15 cellular contexts compared by ENCODE assay signal in the genomic region with DNA sequence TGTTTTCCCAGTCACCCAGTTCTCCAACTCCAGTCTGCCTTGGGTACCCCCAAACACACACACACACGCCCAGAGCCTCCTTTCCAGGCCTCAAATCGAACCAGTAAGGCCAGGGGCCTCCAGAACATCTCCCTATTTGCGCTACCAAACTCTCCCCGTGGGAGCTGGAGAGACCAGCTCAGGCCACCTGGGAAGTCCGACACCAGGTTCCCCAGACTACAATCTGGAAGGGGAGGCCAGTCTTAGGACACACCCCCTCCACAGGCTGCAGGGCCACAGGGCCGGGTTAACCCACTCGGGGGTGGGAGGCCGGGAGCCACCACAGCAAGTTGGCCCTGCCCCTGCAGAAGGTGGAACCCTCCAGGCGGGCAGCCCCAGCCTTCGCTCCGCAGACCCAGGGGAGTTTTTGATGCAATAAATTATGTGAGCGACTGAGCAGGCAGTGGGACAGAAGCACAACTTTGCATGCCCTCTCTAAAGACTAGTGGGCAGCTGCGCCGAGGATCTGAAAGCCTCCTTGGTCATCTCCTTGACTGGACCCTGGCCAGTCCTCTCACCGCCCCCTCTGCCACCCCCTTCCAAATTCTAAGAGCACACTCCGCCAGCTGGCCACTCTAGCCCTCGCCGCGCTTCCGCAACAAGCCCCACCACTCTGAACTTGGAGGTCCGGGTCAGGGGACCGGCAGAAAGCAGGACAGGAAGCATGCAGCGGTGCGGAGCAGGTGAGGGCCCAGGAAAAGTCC. TPM values are rescaled to one million over a fixed set of nuclear protein-coding genes. Genes with fewer than 3 reads are reported as not detected.
DNase-seq lines count a peak whose midpoint lies in the region; ATAC-seq and TF ChIP-seq lines count a peak whose summit lies in the region.
"Had no signal": no experiment of that assay in that cellular context is flagged by ENCODE, and none has a peak within 500 bp of the region (broad histone marks: within the 10 kb centered on the region; RNA-seq: fewer than 3 reads in every experiment).

No MANE protein-coding gene starts in this region.

- H3K9me3 Mint-ChIP-seq in neural crest cell: no peaks in the 10 kb centered on the region

- H3K4me1 ChIP-seq in BE2C: peaks cover 8% of the 10 kb centered on the region
- peaks cover 10% of the 10 kb centered on the region; the same call in 1 of the 2 replicates for H3K4me1 ChIP-seq in SJCRH30
- H3K4me1 ChIP-seq in heart right ventricle: peaks cover 0 to 40% (median 6%) of the 10 kb centered on the region in 9 donors
- H3K4me1 ChIP-seq: parathyroid adenoma had no signal

- intact Hi-C loops in heart right ventricle (cut with DNase I): loop anchor here in 2 of 10 donors (5.0 kb wide), 2 partner anchors 34 to 39 kb away; no protein-coding TSS in a partner anchor

- TF ChIP-seq CTCF in BE2C (IDR thresholded peaks at IDR 0.05; ENCODE audit: low read depth, low read length): no peak
- TF ChIP-seq CTCF in heart right ventricle (IDR thresholded peaks at IDR 0.05): no peak
- no peak for TF ChIP-seq CTCF in neural crest cell (conservative IDR thresholded peaks at IDR 0.05)

- peaks cover 69% of the 10 kb centered on the region for H3K27me3 Mint-ChIP-seq in neural crest cell (ENCODE audit: low read depth)

- H3K4me3 ChIP-seq in BE2C (ENCODE audit: low read depth, low read length): peak overlapping the region; percentile 84
- peak overlapping the region; percentile 85 for H3K4me3 ChIP-seq in SJCRH30
- H3K4me3 ChIP-seq in heart right ventricle: peak overlapping the region; percentile 28 to 61 (median 52)

- H3K9me3 ChIP-seq in BE2C (no peaks in the 10 kb centered on the region), SJCRH30 (replicated peaks) (no peaks in the 10 kb centered on the region), heart right ventricle (no peaks in the 10 kb centered on the region)

- H3K4me3 Mint-ChIP-seq in neural crest cell: peak overlapping the region; percentile 20

- 54 to 55% methylated on average over 24 of the region's 24 CpGs for WGBS in heart right ventricle, 2 donors

- H3K27ac ChIP-seq in SJCRH30 (peak overlapping the region; percentile 0; the same call in 1 of the 2 replicates), heart right ventricle (peak overlapping the region in 2 of 10 donors; percentile 48 to 52)
- H3K27ac ChIP-seq: HL-60, parathyroid adenoma had no signal

- DNase-seq in BE2C (no peak), SJCRH30 (no peak), heart right ventricle (peak in 1 of 2 donors; percentile 11), neural crest cell (ENCODE audit: low read depth, low spot score) (no peak), cerebellar nuclear complex (lab: John Stamatoyannopoulos, UW) (no peak)
- DNase-seq: NCI-H187; NCI-H774; stimulated activated CD4-positive, alpha-beta T cell treated with anti-CD3 and anti-CD28 coated beads, Interleukin-4, amount 100 ng/mL, for 1 hour; stimulated activated naive CD4-positive, alpha-beta T cell had no signal

- H3K4me1 Mint-ChIP-seq in neural crest cell: peaks cover 8% of the 10 kb centered on the region

- H3K36me3 ChIP-seq in BE2C (peaks cover 61% of the 10 kb centered on the region), SJCRH30 (peaks cover 63% of the 10 kb centered on the region), heart right ventricle (peaks cover 0 to 21% (median 0%) of the 10 kb centered on the region in 9 donors)

- H3K27ac Mint-ChIP-seq in neural crest cell (ENCODE audit: unreplicated experiment): no peak overlapping the region

- peak in 3 of 8 donors; percentile 1 to 5 (median 2) for ATAC-seq in heart right ventricle
- ATAC-seq in GM19455 (IDR thresholded peaks at IDR 0.05; ENCODE audit: unreplicated experiment): no peak
- ATAC-seq in GM21723 (IDR thresholded peaks at IDR 0.05; ENCODE audit: unreplicated experiment): no peak
- no peak for ATAC-seq in HG02763 (IDR thresholded peaks at IDR 0.05; ENCODE audit: unreplicated experiment)

- H3K27me3 ChIP-seq in BE2C: no peaks in the 10 kb centered on the region; the same call in 1 of the 2 replicates
- no peaks in the 10 kb centered on the region for H3K27me3 ChIP-seq in SJCRH30
- peaks cover 10 to 83% (median 58%) of the 10 kb centered on the region in 7 donors for H3K27me3 ChIP-seq in heart right ventricle

- H3K36me3 Mint-ChIP-seq in neural crest cell (ENCODE audit: low read depth): no peaks in the 10 kb centered on the region

RNA-seq across cellular contexts. Expression of gene IGF2, which starts 2.8 kb away (rescaled TPM):
- polyA plus RNA-seq in BE2C (2012; ENCODE audit: insufficient read depth, insufficient read length, low read depth): 468 TPM
- total RNA-seq in SJCRH30 (2014; rRNA removed; shearing (Covaris generic)): 513 and 574 TPM in 2 replicates
- total RNA-seq in heart right ventricle: 100 to 1,000 TPM in 3 of 10 donors, 10 to 100 TPM in 7; 68.8 to 195 (median 81.6) TPM
- polyA plus RNA-seq in heart right ventricle: 10 to 100 TPM; 36.0 to 85.9 TPM
- total RNA-seq in neural crest cell: 19.0 and 20.1 TPM in 2 replicates

RNA-seq across cellular contexts. Expression of gene INS, which starts 24.6 kb away (rescaled TPM):
- not detected for polyA plus RNA-seq in BE2C (2012; ENCODE audit: insufficient read depth, insufficient read length, low read depth)
- not detected in 2 replicates for total RNA-seq in SJCRH30 (2014; rRNA removed; shearing (Covaris generic))
- 1 to 10 TPM in 1 of 10 donors, under 1 TPM in 1, not detected in 8; 0.76 to 1.0 TPM for total RNA-seq in heart right ventricle
- 1 to 10 TPM in 1 of 2 donors, not detected in 1; 3.3 TPM for polyA plus RNA-seq in heart right ventricle
- total RNA-seq in neural crest cell: not detected in 2 replicates
- total RNA-seq: SK-MEL-5 had no signal

RNA-seq across cellular contexts. Expression of gene TH, which starts 35.2 kb away (rescaled TPM):
- 141 TPM for polyA plus RNA-seq in BE2C (2012; ENCODE audit: insufficient read depth, insufficient read length, low read depth)
- not detected in 2 replicates for total RNA-seq in SJCRH30 (2014; rRNA removed; shearing (Covaris generic))
- total RNA-seq in heart right ventricle (not detected), neural crest cell (0.61 and 0.68 TPM in 2 replicates)
- under 1 TPM; 0.14 to 0.15 TPM for polyA plus RNA-seq in heart right ventricle
- total RNA-seq: SK-MEL-5 had no signal
